In genomic region chr12:93153321-93153720, GRCh38 we compare ENCODE assay signal across 25 cellular contexts.
A peak's percentile ranks its signal among the peaks of the same experiment; 100 is the strongest.
DNase-seq lines count a peak whose midpoint lies in the region; ATAC-seq, FAIRE-seq and TF ChIP-seq lines count a peak whose summit lies in the region.
"Had no signal": no experiment of that assay in that cellular context is flagged by ENCODE, and none has a peak within 500 bp of the region (broad histone marks: within the 10 kb centered on the region; RNA-seq: fewer than 3 reads in every experiment).

No MANE protein-coding gene starts in this region.

- H3K4me1 ChIP-seq in esophagus muscularis mucosa, result peaks cover 9 to 39% (median 25%) of the 10 kb centered on the region in 4 donors
- H3K4me1 ChIP-seq in body of pancreas, result peaks cover 15% of the 10 kb centered on the region

- H3K4me3 ChIP-seq in esophagus muscularis mucosa (no peak overlapping the region), body of pancreas (no peak overlapping the region)
- H3K4me3 ChIP-seq: adrenal gland, stomach, transverse colon had no signal

- H3K4me1 Mint-ChIP-seq in Calu3 (ENCODE audit: low read depth, unreplicated experiment), result peaks cover 14% of the 10 kb centered on the region
- H3K4me1 Mint-ChIP-seq in WTC11, result no peaks in the 10 kb centered on the region

- H3K36me3 Mint-ChIP-seq in Calu3 (ENCODE audit: insufficient read depth, unreplicated experiment) (peaks cover 5% of the 10 kb centered on the region), WTC11 (peaks cover 6% of the 10 kb centered on the region)
- H3K36me3 Mint-ChIP-seq: CD8-positive, alpha-beta T cell had no signal

- FAIRE-seq in GM12891 (lab: Jason Lieb, UNC), result no peak
- FAIRE-seq: TTC549 had no signal

- TF ChIP-seq POLR2A in esophagus muscularis mucosa (IDR thresholded peaks at IDR 0.05; ENCODE audit: low read depth), result no peak
- no peak for TF ChIP-seq POLR2A in GM12891 (IDR thresholded peaks at IDR 0.05; ENCODE audit: low read depth, low read length)
- TF ChIP-seq POLR2A in body of pancreas (IDR thresholded peaks at IDR 0.05), result no peak

- H3K27me3 Mint-ChIP-seq in Calu3 (ENCODE audit: unreplicated experiment) (no peaks in the 10 kb centered on the region), WTC11 (ENCODE audit: low read depth) (no peaks in the 10 kb centered on the region)
- H3K27me3 Mint-ChIP-seq: naive B cell had no signal

- CTCF ChIA-PET in Calu3 (lab: Charles Lee) (no interaction called here), WTC11 (lab: Charles Lee) (interaction anchor here (0.7 kb wide), 1 partner anchor 227 kb away, joined by 5 read pairs; no protein-coding TSS in a partner anchor)

- 93% methylated on average over 3 of the region's 3 CpGs for WGBS in esophagus muscularis mucosa
- 87 to 100% methylated on average over 1 to 3 of the region's 3 CpGs for WGBS in body of pancreas, 2 donors

- TF ChIP-seq EP300 in esophagus muscularis mucosa (IDR thresholded peaks at IDR 0.05), result no peak

- H3K27ac Mint-ChIP-seq in Calu3 (ENCODE audit: unreplicated experiment) (no peak overlapping the region), WTC11 (no peak overlapping the region)
- H3K27ac Mint-ChIP-seq: activated CD4-positive, alpha-beta T cell treated with anti-CD3 and anti-CD28 coated beads for 36 hours; activated T-cell treated with anti-CD3 and anti-CD28 coated beads, Interleukin-2, amount 50 U/mL, for 24 hours; CD8-positive, alpha-beta T cell had no signal

- intact Hi-C loops in esophagus muscularis mucosa (cut with DNase I) (no loop called here), body of pancreas (cut with DNase I) (no loop called here), Calu3 (cut with micrococcal nuclease; ENCODE audit: unreplicated experiment) (no loop called here)

- DNase-seq in HCEC 1CT (peak; percentile 58), RPMI7951 (ENCODE audit: low read depth) (peak; percentile 36), esophagus muscularis mucosa (ENCODE audit: extremely low spot score) (no peak), renal cortical epithelial cell (ENCODE audit: low read depth) (peak; percentile 30), GM12891 (ENCODE audit: insufficient read length, low spot score) (no peak), body of pancreas (no peak), Calu3 (no peak), WTC11 (ENCODE audit: low spot score) (no peak)
- DNase-seq: activated CD4-positive, alpha-beta T cell treated with anti-CD3 and anti-CD28 coated beads for 36 hours; activated CD8-positive, alpha-beta memory T cell treated with anti-CD3 and anti-CD28 coated beads for 24 hours; activated T-cell treated with anti-CD3 and anti-CD28 coated beads, Interleukin-2, amount 50 U/mL, for 24 hours; adrenal gland; AML-193; caudate nucleus; CD8-positive, alpha-beta T cell; H7; naive B cell; NCI-H2029; right cardiac atrium; SHP77 treated with DMSO at 0.1 percent for 48 hours; stomach; T-helper 1 cell; transverse colon had no signal

- ATAC-seq in body of pancreas (no peak), WTC11 (no peak)
- ATAC-seq: activated CD4-positive, alpha-beta T cell treated with anti-CD3 and anti-CD28 coated beads for 36 hours; CD8-positive, alpha-beta T cell; right cardiac atrium had no signal

- H3K9me3 Mint-ChIP-seq in Calu3 (ENCODE audit: low read depth, unreplicated experiment), result no peaks in the 10 kb centered on the region
- H3K9me3 Mint-ChIP-seq in WTC11, result peaks cover 22% of the 10 kb centered on the region

- H3K27ac ChIP-seq in esophagus muscularis mucosa (replicated peaks in 1 of 4), result peak overlapping the region in 3 of 4 donors; percentile 19 to 80 (median 43)
- no peak overlapping the region for H3K27ac ChIP-seq in body of pancreas
- H3K27ac ChIP-seq: adrenal gland, epithelial cell of prostate, stomach, transverse colon had no signal

- H3K36me3 ChIP-seq in esophagus muscularis mucosa, result no peaks in the 10 kb centered on the region
- H3K36me3 ChIP-seq in body of pancreas (replicated peaks in 1 of 2; ENCODE audit: insufficient read depth in 1 of 2, low read depth in 2 of 2), result no peaks in the 10 kb centered on the region
- H3K36me3 ChIP-seq: adrenal gland, stomach, transverse colon had no signal

- H3K27me3 ChIP-seq in esophagus muscularis mucosa (no peaks in the 10 kb centered on the region), body of pancreas (no peaks in the 10 kb centered on the region)
- H3K27me3 ChIP-seq: adrenal gland, stomach, transverse colon had no signal

- BruUV-seq in Calu3 (replicated peaks; lab: Mats Ljungman, UMichigan), result no TSS peak

- peaks cover 0 to 3% (median 0%) of the 10 kb centered on the region in 4 donors for H3K9me3 ChIP-seq in esophagus muscularis mucosa
- peaks cover 0 to 2% (median 0%) of the 10 kb centered on the region in 3 donors for H3K9me3 ChIP-seq in body of pancreas
- H3K9me3 ChIP-seq: adrenal gland had no signal

- H3K4me3 Mint-ChIP-seq in Calu3 (ENCODE audit: low read depth, unreplicated experiment), result no peak overlapping the region
- no peak overlapping the region for H3K4me3 Mint-ChIP-seq in WTC11
- H3K4me3 Mint-ChIP-seq: activated CD4-positive, alpha-beta T cell treated with anti-CD3 and anti-CD28 coated beads for 36 hours; activated T-cell treated with anti-CD3 and anti-CD28 coated beads, Interleukin-2, amount 50 U/mL, for 24 hours; CD8-positive, alpha-beta T cell; naive B cell had no signal

- POLR2A ChIA-PET in WTC11 (lab: Charles Lee), result no interaction called here

- TF ChIP-seq CTCF in esophagus muscularis mucosa (IDR thresholded peaks at IDR 0.05) (no peak), body of pancreas (IDR thresholded peaks at IDR 0.05) (no peak), Calu3 (IDR thresholded peaks at IDR 0.05; ENCODE audit: unreplicated experiment) (no peak), WTC11 (IDR thresholded peaks at IDR 0.05) (no peak)

TF ChIP-seq in GM12891, 5 proteins besides CTCF, POLR2A, EP300 and RAD21:
- TF ChIP-seq SPI1 (IDR thresholded peaks at IDR 0.05; ENCODE audit: low read depth, low read length), result no peak
- TF ChIP-seq POLR2AphosphoS5 (IDR thresholded peaks at IDR 0.05; ENCODE audit: low read depth, low read length), result no peak
- no peak for TF ChIP-seq PAX5 (IDR thresholded peaks at IDR 0.05; ENCODE audit: insufficient read depth, low read length, severe bottlenecking)
- no peak for TF ChIP-seq TAF1 (IDR thresholded peaks at IDR 0.05; ENCODE audit: low read depth, low read length)
- no peak for TF ChIP-seq POU2F2 (IDR thresholded peaks at IDR 0.05; ENCODE audit: low read depth, low read length)

TF ChIP-seq in WTC11, 78 proteins besides CTCF, POLR2A, EP300 and RAD21:
- TF ChIP-seq NFATC4 (CRISPR knock-in tag; IDR thresholded peaks at IDR 0.05) (no peak), ZNF532 (CRISPR knock-in tag; IDR thresholded peaks at IDR 0.05; ENCODE audit: borderline replicate concordance) (no peak), MYBL2 (CRISPR knock-in tag; IDR thresholded peaks at IDR 0.05) (no peak), RELA (CRISPR knock-in tag; IDR thresholded peaks at IDR 0.05; ENCODE audit: borderline replicate concordance) (no peak), OVOL2 (CRISPR knock-in tag; IDR thresholded peaks at IDR 0.05; ENCODE audit: borderline replicate concordance) (no peak), SMAD4 (CRISPR knock-in tag; IDR thresholded peaks at IDR 0.05) (no peak), PRRX2 (CRISPR knock-in tag; IDR thresholded peaks at IDR 0.05) (no peak), NFYB (CRISPR knock-in tag; conservative IDR thresholded peaks at IDR 0.05; ENCODE audit: low read depth) (no peak), NR1H2 (CRISPR knock-in tag; IDR thresholded peaks at IDR 0.05) (no peak), ELF4 (CRISPR knock-in tag; IDR thresholded peaks at IDR 0.05; ENCODE audit: low read depth) (no peak)
TF ChIP-seq in WTC11: peak in this region for 0.

Comparison
In these comparisons a context has a peak if more than half of its experiments do, and no peak if none do; other contexts are left out.
1. DNase-seq: peak in HCEC 1CT (single experiment), RPMI7951 (single experiment) and renal cortical epithelial cell (single experiment); none in esophagus muscularis mucosa (single experiment), GM12891 (single experiment), body of pancreas (0 of 4), Calu3 (single experiment) and WTC11 (single experiment).
2. H3K27ac ChIP-seq: peak in esophagus muscularis mucosa (3 of 4); none in body of pancreas (0 of 4).